27 cellular contexts compared by ENCODE assay signal in genomic region chr3:110376119-110376518, GRCh38.
"Had no signal": no experiment of that assay in that cellular context is flagged by ENCODE, and none has a peak within 500 bp of the region (broad histone marks: within the 10 kb centered on the region; RNA-seq: fewer than 3 reads in every experiment).

No MANE protein-coding gene starts in this region.

- H3K27ac ChIP-seq: ascending aorta, cardiac muscle cell, Peyer's patch, SJSA1 had no signal

- H3K4me3 ChIP-seq: ascending aorta, cardiac muscle cell, Peyer's patch, SJSA1 had no signal

- H3K27me3 ChIP-seq: ascending aorta, cardiac muscle cell, Peyer's patch, SJSA1 had no signal

- H3K4me2 ChIP-seq: SK-N-SH had no signal

- ATAC-seq: activated CD4-positive, alpha-beta T cell treated with anti-CD3 and anti-CD28 coated beads for 36 hours; activated CD4-positive, CD25-positive, alpha-beta regulatory T cell treated with anti-CD3 and anti-CD28 coated beads, Interleukin-2, amount 50 U/mL, for 24 hours; activated CD8-positive, alpha-beta T cell treated with anti-CD3 and anti-CD28 coated beads, Interleukin-2, amount 10 ng/mL, durations not matched to agents 7 days and 5 days; PC-3; WTC11 had no signal

- H3K9ac ChIP-seq: SK-N-SH had no signal

- H3K9me3 ChIP-seq: ascending aorta, Peyer's patch, SJSA1, SK-N-SH had no signal

- H3K4me1 ChIP-seq: ascending aorta, Peyer's patch had no signal

- FAIRE-seq: TTC549 had no signal

- DNase-seq: activated CD4-positive, alpha-beta T cell treated with anti-CD3 and anti-CD28 coated beads for 36 hours; activated CD4-positive, alpha-beta T cell treated with anti-CD3 and anti-CD28 coated beads, Interleukin-2, amount 10 ng/mL, durations not matched to agents 7 days and 5 days; activated CD4-positive, alpha-beta T cell treated with anti-CD3 and anti-CD28 coated beads, Interleukin-2, amount 50 U/mL, for 48 hours; activated CD8-positive, alpha-beta T cell treated with anti-CD3 and anti-CD28 coated beads, Interleukin-2, amount 10 ng/mL, durations not matched to agents 7 days and 5 days; activated gamma-delta T cell; activated naive CD4-positive, alpha-beta T cell treated with Interleukin-2 at 50 U/mL for 16 hours; activated naive CD8-positive, alpha-beta T cell treated with anti-CD3 and anti-CD28 coated beads, Interleukin-2, amount 10 ng/mL, durations not matched to agents 7 days and 5 days; activated T-cell treated with anti-CD3 and anti-CD28 coated beads, Interleukin-2, amount 50 U/mL, for 24 hours; amygdala; NCI-H1105; NCI-H1417 treated with DMSO at 0.1 percent for 48 hours; NCI-H187 treated with DMSO at 0.1 percent for 48 hours; NCI-H2081 treated with DMSO at 0.1 percent for 48 hours; NCI-H226; NCI-H446 treated with DMSO at 0.1 percent for 48 hours; NCI-H524; PC-3; Peyer's patch; RPMI8226; SHP77 treated with DMSO at 0.1 percent for 48 hours; SK-N-SH had no signal

- H3K36me3 ChIP-seq: ascending aorta, cardiac muscle cell, Peyer's patch, SJSA1 had no signal
